19 cellular contexts compared by ENCODE assay signal in genomic region chr10:78950656-78951587, GRCh38.
DNase-seq lines count a peak whose midpoint lies in the region; ATAC-seq and TF ChIP-seq lines count a peak whose summit lies in the region.
"Had no signal": no experiment of that assay in that cellular context is flagged by ENCODE, and none has a peak within 500 bp of the region (broad histone marks: within the 10 kb centered on the region; RNA-seq: fewer than 3 reads in every experiment).

No MANE protein-coding gene starts in this region.

- H3K27me3 ChIP-seq in IMR-90 (ENCODE audit: control insufficient read depth, insufficient read depth, low read length) (peaks cover 3% of the 10 kb centered on the region), RWPE2 (ENCODE audit: insufficient read depth, poor library complexity, severe bottlenecking) (no peaks in the 10 kb centered on the region), foreskin keratinocyte (peaks cover 41% of the 10 kb centered on the region)
- H3K27me3 ChIP-seq: neutrophil had no signal

- H2BK20ac ChIP-seq in IMR-90 (ENCODE audit: low read depth, low read length) = no peak overlapping the region; the same call in 1 of the 2 replicates

- no peaks in the 10 kb centered on the region for H3K36me3 ChIP-seq in IMR-90 (ENCODE audit: control insufficient read depth, insufficient read depth, low read length)
- H3K36me3 ChIP-seq in RWPE2 (ENCODE audit: low read depth) = no peaks in the 10 kb centered on the region
- H3K36me3 ChIP-seq: neutrophil had no signal

- 0 out of 2 replicates have a peak overlapping the region, but pooled peaks have one; percentile 6 for H2BK120ac ChIP-seq in IMR-90 (ENCODE audit: low read depth, low read length)

- no TSS peak for BruUV-seq in IMR-90 (replicated peaks; lab: Mats Ljungman, UMichigan)

- 69% methylated on average over 6 of the region's 19 CpGs; no CpG with 5 or more reads in 1 of the 2 experiments for WGBS in IMR-90 (ENCODE audit: extremely low coverage in 2 of 2, insufficient read length in 1 of 2), 2 experiments

- TF ChIP-seq RAD21 in IMR-90 (IDR thresholded peaks at IDR 0.05; ENCODE audit: low read length) = no peak

- H3K27ac ChIP-seq in IMR-90 (ENCODE audit: insufficient read depth, low read length) (no peak overlapping the region), RWPE2 (ENCODE audit: poor library complexity, severe bottlenecking) (no peak overlapping the region), foreskin keratinocyte (no peak overlapping the region)
- H3K27ac ChIP-seq: neutrophil had no signal

- in situ Hi-C loops in IMR-90 (cut with MboI; ENCODE audit: low sequenced_read_pairs) = no loop called here

- TF ChIP-seq POLR2A in IMR-90 (IDR thresholded peaks at IDR 0.05; ENCODE audit: low read depth, low read length) = no peak

- H4K91ac ChIP-seq in IMR-90 (ENCODE audit: insufficient read depth, low read depth, low read length) = no peak overlapping the region

- CTCF ChIA-PET in IMR-90 (lab: Yijun Ruan, JAX) = no interaction called here

- peak overlapping the region; percentile 9 for H2AK9ac ChIP-seq in IMR-90 (replicated peaks; ENCODE audit: low read depth, low read length, poor library complexity)

- no peak overlapping the region for H3K9ac ChIP-seq in IMR-90 (ENCODE audit: low read depth, low read length)

- H3K4me1 ChIP-seq in IMR-90 (ENCODE audit: control insufficient read depth, insufficient read depth, low read length) = peaks cover 25% of the 10 kb centered on the region
- peaks cover 21% of the 10 kb centered on the region for H3K4me1 ChIP-seq in RWPE2 (ENCODE audit: insufficient read depth, poor library complexity, severe bottlenecking)
- no peaks in the 10 kb centered on the region for H3K4me1 ChIP-seq in foreskin keratinocyte

- no peak overlapping the region for H3K4me2 ChIP-seq in IMR-90 (ENCODE audit: low read depth, low read length)

- no peak overlapping the region for H3K18ac ChIP-seq in IMR-90 (ENCODE audit: low read depth, low read length)

- dilution Hi-C loops in IMR-90 (cut with HindIII; ENCODE audit: low sequenced_read_pairs, unreplicated experiment) = no loop called here

- H2AK5ac ChIP-seq in IMR-90 (ENCODE audit: low read depth, low read length) = peak overlapping the region; percentile 71; the same call in 1 of the 2 replicates

- H2BK15ac ChIP-seq in IMR-90 (ENCODE audit: low read depth, low read length) = peak overlapping the region; percentile 32; the same call in 1 of the 3 replicates

- ATAC-seq in IMR-90 (ENCODE audit: low read depth) = no peak
- ATAC-seq in RWPE2 (ENCODE audit: low read depth) = peak; percentile 82
- ATAC-seq in foreskin keratinocyte = peak; percentile 82
- no peak for ATAC-seq in HG03025 (IDR thresholded peaks at IDR 0.05; ENCODE audit: low FRiP score, unreplicated experiment)
- no peak for ATAC-seq in GM19455 (IDR thresholded peaks at IDR 0.05; ENCODE audit: unreplicated experiment)
- ATAC-seq: mucosa of descending colon, T-helper 17 cell, WTC11 had no signal

- H3K4me3 ChIP-seq in IMR-90 (ENCODE audit: insufficient read depth, low read depth, low read length) (no peak overlapping the region), RWPE2 (ENCODE audit: severe bottlenecking) (no peak overlapping the region)
- H3K4me3 ChIP-seq: mucosa of descending colon had no signal

- no peak overlapping the region for H3K23ac ChIP-seq in IMR-90 (ENCODE audit: low read depth, low read length)

- H3K14ac ChIP-seq in IMR-90 (replicated peaks; ENCODE audit: low read depth, low read length) = no peak overlapping the region; the same call in 1 of the 2 replicates

- H4K20me1 ChIP-seq in IMR-90 (ENCODE audit: insufficient read depth, low read length) = no peaks in the 10 kb centered on the region

- no peak overlapping the region for H2BK5ac ChIP-seq in IMR-90 (ENCODE audit: low read depth, low read length, poor library complexity, severe bottlenecking)

- TF ChIP-seq CTCF in IMR-90 (conservative IDR thresholded peaks at IDR 0.05; ENCODE audit: low read depth, low read length) = no peak
- no peak for TF ChIP-seq CTCF in RWPE2 (IDR thresholded peaks at IDR 0.05; ENCODE audit: poor library complexity, severe bottlenecking)
- no peak for TF ChIP-seq CTCF in foreskin keratinocyte (conservative IDR thresholded peaks at IDR 0.05)

- no peak overlapping the region for H4K5ac ChIP-seq in IMR-90 (ENCODE audit: low read depth, low read length)

- DNase-seq in DMS 273 (lab: John Stamatoyannopoulos, UW; ENCODE audit: unreplicated experiment) (peak; percentile 84), IMR-90 (no peak), RWPE2 (ENCODE audit: low spot score) (peak; percentile 91), foreskin keratinocyte (peak; percentile 64 to 74), medulla oblongata (ENCODE audit: extremely low spot score) (no peak)
- no peak for DNase-seq in activated CD8-positive, alpha-beta memory T cell treated with anti-CD3 and anti-CD28 coated beads, Interleukin-2, amount 50 U/mL, for 4 hours
- DNase-seq: activated CD4-positive, alpha-beta memory T cell treated with anti-CD3 and anti-CD28 coated beads, Interleukin-2, amount 10 ng/mL, durations not matched to agents 7 days and 5 days; activated naive CD8-positive, alpha-beta T cell treated with anti-CD3 and anti-CD28 coated beads, Interleukin-2, amount 10 ng/mL, durations not matched to agents 7 days and 5 days; activated T-cell treated with anti-CD3 and anti-CD28 coated beads, Interleukin-2, amount 50 U/mL, for 24 hours; CD4-positive, alpha-beta memory T cell; MM.1S; mucosa of descending colon; NCI-H2081; stimulated activated naive CD4-positive, alpha-beta T cell treated with Interleukin-2 at 50 U/mL for 16 hours; T-helper 17 cell had no signal

- no peak overlapping the region for H2AFZ ChIP-seq in IMR-90 (replicated peaks; ENCODE audit: low read length, poor library complexity)

- no peak overlapping the region for H4K8ac ChIP-seq in IMR-90 (ENCODE audit: low read depth in 2 of 2, low read length in 2 of 2)

- H3K4ac ChIP-seq in IMR-90 (ENCODE audit: low read depth, low read length) = 0 out of 2 replicates have a peak overlapping the region, but pooled peaks have one; percentile 2

- intact Hi-C loops in IMR-90 (cut with micrococcal nuclease) = no loop called here

- no peaks in the 10 kb centered on the region for H3K9me3 ChIP-seq in IMR-90 (ENCODE audit: control insufficient read depth, insufficient read depth, low read length)
- no peaks in the 10 kb centered on the region for H3K9me3 ChIP-seq in RWPE2 (ENCODE audit: severe bottlenecking)
- H3K9me3 ChIP-seq: mucosa of descending colon, neutrophil had no signal

- peaks cover 21% of the 10 kb centered on the region for H3K9me1 ChIP-seq in IMR-90 (ENCODE audit: insufficient read depth, low read length)

- H3K79me1 ChIP-seq in IMR-90 (ENCODE audit: low read depth in 1 of 2, low read length in 2 of 2) = no peaks in the 10 kb centered on the region

- H3K56ac ChIP-seq in IMR-90 (ENCODE audit: extremely low read depth, insufficient read depth, low read length) = no peak overlapping the region

- POLR2A ChIA-PET in IMR-90 (lab: Charles Lee; ENCODE audit: unreplicated experiment) = no interaction called here

TF ChIP-seq in IMR-90, 13 proteins besides CTCF, POLR2A, EP300 and RAD21:
- TF ChIP-seq ELK1 (IDR thresholded peaks at IDR 0.05; ENCODE audit: borderline replicate concordance, low read depth, low read length) = no peak
- no peak for TF ChIP-seq RFX5 (IDR thresholded peaks at IDR 0.05; ENCODE audit: low read depth, low read length)
- TF ChIP-seq BHLHE40 (IDR thresholded peaks at IDR 0.05; ENCODE audit: low read depth, low read length) = no peak
- TF ChIP-seq CHD1 (IDR thresholded peaks at IDR 0.05; ENCODE audit: low read depth, low read length) = no peak
TF ChIP-seq in IMR-90: peak in this region for 0.

Comparison
In these comparisons a context has a peak if more than half of its experiments do, and no peak if none do; other contexts are left out.
1. DNase-seq: peak in DMS 273 (single experiment), RWPE2 (single experiment) and foreskin keratinocyte (2 of 2); none in IMR-90 (single experiment), medulla oblongata (single experiment) and activated CD8-positive, alpha-beta memory T cell treated with anti-CD3 and anti-CD28 coated beads, Interleukin-2, amount 50 U/mL, for 4 hours (single experiment).
2. ATAC-seq: peak in RWPE2 (single experiment) and foreskin keratinocyte (single experiment); none in IMR-90 (single experiment), HG03025 (single experiment) and GM19455 (single experiment).